ENCODE assay signal across 8 cellular contexts in the genomic region with DNA sequence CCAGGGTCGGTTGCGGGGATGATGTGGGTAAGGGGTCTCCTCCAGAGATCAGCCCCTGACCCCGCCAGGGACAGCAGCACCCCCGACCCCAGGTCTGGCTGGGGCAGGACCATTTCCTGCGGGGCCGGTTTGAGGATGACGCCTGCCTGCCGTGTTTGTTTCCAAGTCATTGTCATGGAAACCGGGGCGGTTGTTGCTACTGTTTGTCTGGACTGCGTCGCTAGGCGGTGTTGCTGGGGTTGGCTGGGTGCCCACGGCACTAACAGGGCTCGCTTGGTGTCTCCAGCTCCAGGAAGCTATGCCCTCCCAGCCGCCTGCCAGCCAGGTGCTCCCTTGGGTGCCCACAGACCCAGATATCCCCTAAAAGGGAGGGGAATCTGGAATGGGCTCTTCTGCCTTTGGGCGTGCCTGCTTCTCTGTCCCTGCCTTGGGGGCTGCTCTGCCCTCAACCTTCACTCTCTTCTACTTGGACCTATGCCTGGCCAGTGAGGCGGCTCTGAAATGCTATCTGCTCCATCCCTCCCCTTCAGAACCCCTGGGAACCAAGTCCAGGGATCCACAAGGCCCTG. TPM values are rescaled to one million over a fixed set of nuclear protein-coding genes. Genes with fewer than 3 reads are reported as not detected.
DNase-seq lines count a peak whose midpoint lies in the region; TF ChIP-seq lines count a peak whose summit lies in the region.

No MANE protein-coding gene starts in this region.

- peaks cover 81% of the 10 kb centered on the region for H3K27me3 ChIP-seq in H7 (ENCODE audit: control insufficient read depth, insufficient read depth, low read length)

- H3K9me3 ChIP-seq in SK-N-MC (ENCODE audit: low read depth, low read length), result no peaks in the 10 kb centered on the region

- H3K36me3 ChIP-seq in H7 (replicated peaks; ENCODE audit: control insufficient read depth, insufficient read depth, low read length), result no peaks in the 10 kb centered on the region
- H3K36me3 ChIP-seq in SK-N-MC (ENCODE audit: insufficient read depth, low read length), result peaks cover 3% of the 10 kb centered on the region; the same call in 1 of the 2 replicates

- peak overlapping the region; percentile 78 for H3K4me3 Mint-ChIP-seq in activated naive CD4-positive, alpha-beta T cell treated with anti-CD3 and anti-CD28 coated beads, Interleukin-2, amount 50 U/mL, for 24 hours
- peak overlapping the region; percentile 65 for H3K4me3 Mint-ChIP-seq in osteocyte (ENCODE audit: unreplicated experiment)

- peak overlapping the region; percentile 94 for H3K27ac Mint-ChIP-seq in activated naive CD4-positive, alpha-beta T cell treated with anti-CD3 and anti-CD28 coated beads, Interleukin-2, amount 50 U/mL, for 24 hours
- peak overlapping the region; percentile 100 for H3K27ac Mint-ChIP-seq in osteocyte (ENCODE audit: unreplicated experiment)

- H3K4me1 Mint-ChIP-seq in activated naive CD4-positive, alpha-beta T cell treated with anti-CD3 and anti-CD28 coated beads, Interleukin-2, amount 50 U/mL, for 24 hours, result peaks cover 63% of the 10 kb centered on the region
- peaks cover 65% of the 10 kb centered on the region for H3K4me1 Mint-ChIP-seq in osteocyte (ENCODE audit: unreplicated experiment)

- H3K4me3 ChIP-seq in H7 (ENCODE audit: insufficient read depth, low read depth, low read length) (no peak overlapping the region), SK-N-MC (peak overlapping the region; percentile 63)

- H3K27me3 Mint-ChIP-seq in activated naive CD4-positive, alpha-beta T cell treated with anti-CD3 and anti-CD28 coated beads, Interleukin-2, amount 50 U/mL, for 24 hours, result no peaks in the 10 kb centered on the region
- no peaks in the 10 kb centered on the region for H3K27me3 Mint-ChIP-seq in osteocyte (ENCODE audit: unreplicated experiment)

- no peaks in the 10 kb centered on the region for H3K36me3 Mint-ChIP-seq in activated naive CD4-positive, alpha-beta T cell treated with anti-CD3 and anti-CD28 coated beads, Interleukin-2, amount 50 U/mL, for 24 hours
- peaks cover 2% of the 10 kb centered on the region for H3K36me3 Mint-ChIP-seq in osteocyte (ENCODE audit: unreplicated experiment)

- peak; percentile 66 for DNase-seq in DMS 273 treated with DMSO at 0.1 percent for 48 hours (lab: John Stamatoyannopoulos, UW)
- DNase-seq in H7, result peak; percentile 96
- DNase-seq in NAMALWA (ENCODE audit: low spot score), result peak; percentile 97
- no peak for DNase-seq in SK-N-MC (ENCODE audit: low read depth, low spot score)
- peak; percentile 85 for DNase-seq in globus pallidus (ENCODE audit: low spot score)
- peak; percentile 98 for DNase-seq in osteocyte (ENCODE audit: extremely low spot score, unreplicated experiment)

- H3K9me3 Mint-ChIP-seq in activated naive CD4-positive, alpha-beta T cell treated with anti-CD3 and anti-CD28 coated beads, Interleukin-2, amount 50 U/mL, for 24 hours, result no peaks in the 10 kb centered on the region
- H3K9me3 Mint-ChIP-seq in osteocyte (ENCODE audit: unreplicated experiment), result no peaks in the 10 kb centered on the region

- TF ChIP-seq CTCF in osteocyte (IDR thresholded peaks at IDR 0.05), result peak; percentile 6

- no peak overlapping the region for H3K9ac ChIP-seq in SK-N-MC (ENCODE audit: insufficient read length)

- H3K27ac ChIP-seq in SK-N-MC (peak overlapping the region; percentile 88), temporal lobe (ENCODE audit: low read depth, low read length) (peak overlapping the region; percentile 73)

RNA-seq across cellular contexts. Expression of a gene that starts 4.7 kb away (rescaled TPM):
- 0.96 and 5.4 TPM in 2 replicates for total RNA-seq in H7 (2014; rRNA removed; shearing (Covaris generic))
- 31.0 and 34.1 TPM in 2 replicates for total RNA-seq in osteocyte
- total RNA-seq in temporal lobe, result 2.0 TPM

RNA-seq across cellular contexts. Expression of a gene that starts 7.3 kb away (rescaled TPM):
- total RNA-seq in H7 (2014; rRNA removed; shearing (Covaris generic)), result 3.7 and 8.7 TPM in 2 replicates
- total RNA-seq in osteocyte (183 and 191 TPM in 2 replicates), temporal lobe (94.9 TPM)

RNA-seq across cellular contexts. Expression of a gene that starts 9.1 kb away (rescaled TPM):
- 24.5 and 28.5 TPM in 2 replicates for total RNA-seq in H7 (2014; rRNA removed; shearing (Covaris generic))
- total RNA-seq in osteocyte (8.4 and 11.0 TPM in 2 replicates), temporal lobe (3.0 TPM)

RNA-seq across cellular contexts. Expression of a gene that starts 44.4 kb away (rescaled TPM):
- total RNA-seq in H7 (2014; rRNA removed; shearing (Covaris generic)), result 0.67 and 0.80 TPM in 2 replicates
- total RNA-seq in osteocyte (3.3 and 3.6 TPM in 2 replicates), temporal lobe (20.2 TPM)
